ENCODE assay signal across 22 cellular contexts in the genomic region with DNA sequence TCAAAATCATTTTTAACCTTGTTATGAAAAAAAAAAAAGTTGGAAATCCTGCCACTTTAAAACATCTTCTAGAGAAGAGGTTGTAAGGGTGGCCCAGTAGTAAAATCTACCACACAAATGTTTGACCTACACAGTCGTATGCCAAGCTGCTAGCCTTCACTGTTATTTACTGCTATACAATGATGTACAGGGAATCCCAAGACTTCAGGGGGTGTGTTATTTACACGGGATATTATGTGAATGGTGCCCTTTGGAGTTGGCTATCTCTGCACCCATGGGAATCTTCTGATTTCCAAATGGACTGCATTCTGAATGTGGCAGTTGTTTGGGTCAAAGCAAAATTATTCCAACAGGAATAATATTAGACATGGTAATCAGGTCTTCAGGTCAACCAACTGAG. TPM values are rescaled to one million over a fixed set of nuclear protein-coding genes. Genes with fewer than 3 reads are reported as not detected.
DNase-seq lines count a peak whose midpoint lies in the region; ATAC-seq and TF ChIP-seq lines count a peak whose summit lies in the region.
"Had no signal": no experiment of that assay in that cellular context is flagged by ENCODE, and none has a peak within 500 bp of the region (broad histone marks: within the 10 kb centered on the region; RNA-seq: fewer than 3 reads in every experiment).

No MANE protein-coding gene starts in this region.

- H3K27me3 Mint-ChIP-seq in activated naive CD8-positive, alpha-beta T cell, result no peaks in the 10 kb centered on the region
- peaks cover 0 to 4% (median 0%) of the 10 kb centered on the region in 3 donors for H3K27me3 Mint-ChIP-seq in immature natural killer cell (ENCODE audit: low read depth in 3 of 3)
- no peaks in the 10 kb centered on the region for H3K27me3 Mint-ChIP-seq in stimulated activated memory B cell treated with anti-CD40 and anti-IgM and Interleukin-4, amounts not matched to agents 10 μg/mL and 1 μg/mL and 100 μg/mL, for 72 hours
- H3K27me3 Mint-ChIP-seq: activated B cell treated with CpG ODN at 0.5 μM for 24 hours; activated CD4-positive, alpha-beta memory T cell treated with anti-CD3 and anti-CD28 coated beads, Interleukin-2, amount 10 ng/mL, durations not matched to agents 7 days and 5 days; stimulated activated naive B cell treated with anti-CD40 and anti-IgM and Interleukin-4, amounts not matched to agents 10 μg/mL and 1 μg/mL and 100 μg/mL, for 72 hours had no signal

- no peak for DNase-seq in HL-60 (ENCODE audit: low read depth in 1 of 2, low spot score in 1 of 2)
- DNase-seq in immature natural killer cell, result no peak
- DNase-seq in G401 (ENCODE audit: low spot score), result no peak
- no peak for DNase-seq in dermis blood vessel endothelial cell
- no peak for DNase-seq in GM19238 (ENCODE audit: insufficient read length, low spot score)
- DNase-seq in GM10266 (ENCODE audit: extremely low spot score), result no peak
- DNase-seq: activated B cell treated with CpG ODN at 0.5 μM for 24 hours; GOT3; stimulated activated naive B cell treated with anti-CD40 and anti-IgM and Interleukin-4, amounts not matched to agents 10 μg/mL and 1 μg/mL and 100 μg/mL, for 72 hours had no signal

- peaks cover 14% of the 10 kb centered on the region for H3K36me3 Mint-ChIP-seq in activated naive CD8-positive, alpha-beta T cell
- peaks cover 10 to 34% (median 15%) of the 10 kb centered on the region in 3 donors for H3K36me3 Mint-ChIP-seq in immature natural killer cell
- peaks cover 65% of the 10 kb centered on the region for H3K36me3 Mint-ChIP-seq in stimulated activated memory B cell treated with anti-CD40 and anti-IgM and Interleukin-4, amounts not matched to agents 10 μg/mL and 1 μg/mL and 100 μg/mL, for 72 hours

- peaks cover 24% of the 10 kb centered on the region for H3K4me1 Mint-ChIP-seq in activated naive CD8-positive, alpha-beta T cell (ENCODE audit: low read depth)
- H3K4me1 Mint-ChIP-seq in immature natural killer cell, result peaks cover 4 to 30% of the 10 kb centered on the region in 2 donors
- peaks cover 21% of the 10 kb centered on the region for H3K4me1 Mint-ChIP-seq in stimulated activated memory B cell treated with anti-CD40 and anti-IgM and Interleukin-4, amounts not matched to agents 10 μg/mL and 1 μg/mL and 100 μg/mL, for 72 hours

- no peak overlapping the region for H3K4me3 ChIP-seq in HL-60 (replicated peaks; ENCODE audit: insufficient read depth, low read length)
- H3K4me3 ChIP-seq: right lobe of liver, tibial artery had no signal

- H3K9me3 Mint-ChIP-seq in activated naive CD8-positive, alpha-beta T cell (ENCODE audit: low read depth), result no peaks in the 10 kb centered on the region
- no peaks in the 10 kb centered on the region for H3K9me3 Mint-ChIP-seq in immature natural killer cell
- H3K9me3 Mint-ChIP-seq in stimulated activated memory B cell treated with anti-CD40 and anti-IgM and Interleukin-4, amounts not matched to agents 10 μg/mL and 1 μg/mL and 100 μg/mL, for 72 hours, result no peaks in the 10 kb centered on the region
- H3K9me3 Mint-ChIP-seq: activated B cell treated with CpG ODN at 0.5 μM for 24 hours; activated CD4-positive, alpha-beta memory T cell treated with anti-CD3 and anti-CD28 coated beads, Interleukin-2, amount 10 ng/mL, durations not matched to agents 7 days and 5 days; stimulated activated naive B cell treated with anti-CD40 and anti-IgM and Interleukin-4, amounts not matched to agents 10 μg/mL and 1 μg/mL and 100 μg/mL, for 72 hours had no signal

- H3K4me3 Mint-ChIP-seq in activated naive CD8-positive, alpha-beta T cell, result no peak overlapping the region
- no peak overlapping the region for H3K4me3 Mint-ChIP-seq in immature natural killer cell
- H3K4me3 Mint-ChIP-seq in stimulated activated memory B cell treated with anti-CD40 and anti-IgM and Interleukin-4, amounts not matched to agents 10 μg/mL and 1 μg/mL and 100 μg/mL, for 72 hours, result no peak overlapping the region
- H3K4me3 Mint-ChIP-seq: activated B cell treated with CpG ODN at 0.5 μM for 24 hours; activated CD4-positive, alpha-beta memory T cell treated with anti-CD3 and anti-CD28 coated beads, Interleukin-2, amount 10 ng/mL, durations not matched to agents 7 days and 5 days; stimulated activated naive B cell treated with anti-CD40 and anti-IgM and Interleukin-4, amounts not matched to agents 10 μg/mL and 1 μg/mL and 100 μg/mL, for 72 hours had no signal

- in situ Hi-C loops in G401 (cut with HindIII; ENCODE audit: low sequenced_read_pairs), result no loop called here

- peak overlapping the region; percentile 26 for H3K27ac ChIP-seq in HL-60 (replicated peaks)

- peak overlapping the region; percentile 83 for H3K27ac Mint-ChIP-seq in activated naive CD8-positive, alpha-beta T cell
- H3K27ac Mint-ChIP-seq in immature natural killer cell, result peak overlapping the region in 4 of 6 donors; percentile 21 to 78 (median 70)
- H3K27ac Mint-ChIP-seq in stimulated activated memory B cell treated with anti-CD40 and anti-IgM and Interleukin-4, amounts not matched to agents 10 μg/mL and 1 μg/mL and 100 μg/mL, for 72 hours, result peak overlapping the region; percentile 62
- H3K27ac Mint-ChIP-seq: activated CD4-positive, alpha-beta memory T cell treated with anti-CD3 and anti-CD28 coated beads, Interleukin-2, amount 10 ng/mL, durations not matched to agents 7 days and 5 days had no signal

- ATAC-seq in stimulated activated memory B cell treated with anti-CD40 and anti-IgM and Interleukin-4, amounts not matched to agents 10 μg/mL and 1 μg/mL and 100 μg/mL, for 72 hours, result no peak

- no peaks in the 10 kb centered on the region for H3K27me3 ChIP-seq in HL-60 (ENCODE audit: insufficient read depth, poor library complexity, severe bottlenecking)
- H3K27me3 ChIP-seq: dorsolateral prefrontal cortex, right lobe of liver, tibial artery had no signal

- TF ChIP-seq CTCF in HL-60 (IDR thresholded peaks at IDR 0.05; ENCODE audit: insufficient read depth, low read length) (no peak), GM10266 (IDR thresholded peaks at IDR 0.05; ENCODE audit: control insufficient read depth, insufficient read depth, low read depth, missing control alignments) (no peak)

RNA-seq across cellular contexts. Expression of a gene that starts 45.9 kb away (rescaled TPM):
- not detected for polyA plus RNA-seq in immature natural killer cell
- total RNA-seq in G401 (2014; rRNA removed; shearing (Covaris generic)), result not detected in 2 replicates
- total RNA-seq in dermis blood vessel endothelial cell, result not detected in 2 replicates
- total RNA-seq: activated B cell treated with CpG ODN at 0.5 μM for 24 hours; activated CD4-positive, alpha-beta memory T cell treated with anti-CD3 and anti-CD28 coated beads, Interleukin-2, amount 10 ng/mL, durations not matched to agents 7 days and 5 days; bronchial epithelial cell; HT1080; mononuclear cell; OCI-LY7; right lobe of liver; T-helper 2 cell treated with Interferon-gamma antibody and Interleukin-4, amounts not matched to agents 100 ng/mL and 5 ng/mL, for 36 hours had no signal
- polyA plus RNA-seq: adipose tissue, esophagus had no signal
